Comparison of ENCODE assay signal across 8 cellular contexts in the genomic region with DNA sequence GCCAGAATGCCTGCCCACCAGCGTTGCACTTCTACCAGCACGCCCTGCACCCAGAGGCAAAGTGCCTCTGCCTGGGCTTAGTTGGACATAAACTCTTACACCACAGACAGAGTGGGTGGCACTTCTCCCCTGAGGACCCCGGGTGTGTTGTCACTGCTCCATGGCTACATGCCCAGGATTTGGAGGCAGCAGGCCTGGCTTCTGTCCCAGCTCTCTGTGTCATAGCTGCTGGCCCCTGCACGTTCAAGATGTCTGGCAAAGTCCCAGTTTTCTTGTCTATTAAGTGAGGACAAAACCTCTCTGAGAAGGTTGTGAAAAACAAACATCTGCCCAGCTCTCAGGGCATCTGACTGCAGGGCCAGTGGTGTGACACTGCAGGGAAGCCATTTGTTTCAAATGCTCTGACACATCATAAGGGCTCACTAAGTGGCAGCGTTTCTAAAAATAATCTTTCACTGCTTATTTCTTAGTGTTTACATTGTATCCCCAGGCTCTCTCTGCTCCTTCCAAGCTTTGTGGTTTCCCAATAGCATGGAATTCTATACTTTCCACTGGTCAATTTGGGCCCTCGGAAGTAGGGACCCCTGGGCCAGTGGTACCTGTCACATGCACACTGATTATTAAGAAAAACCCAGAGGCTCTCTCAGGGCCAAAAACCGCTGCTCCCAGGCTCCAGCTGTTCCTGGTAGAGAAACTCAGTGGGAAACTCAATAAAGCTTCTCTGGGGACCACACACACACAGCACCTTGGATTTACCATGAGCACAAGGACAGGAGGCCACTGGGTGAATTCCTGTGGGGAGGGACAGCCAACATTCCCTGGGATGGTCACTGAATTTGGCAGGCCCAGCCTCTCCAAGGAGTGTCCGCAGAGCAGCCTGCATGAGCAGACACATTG.
DNase-seq lines count a peak whose midpoint lies in the region; ATAC-seq and TF ChIP-seq lines count a peak whose summit lies in the region.

No MANE protein-coding gene starts in this region.

- no peak overlapping the region for H3K4me3 Mint-ChIP-seq in CD8-positive, alpha-beta memory T cell

- H4K8ac ChIP-seq in mesendoderm (ENCODE audit: low read depth, low read length) = no peak overlapping the region

- H3K4ac ChIP-seq in mesendoderm (ENCODE audit: low read depth, low read length) = no peak overlapping the region

- H3K4me1 ChIP-seq in mesendoderm (ENCODE audit: control insufficient read depth, low read depth, low read length) = peaks cover 6% of the 10 kb centered on the region
- H3K4me1 ChIP-seq in CD8-positive, alpha-beta memory T cell (ENCODE audit: insufficient read depth, low read length) = no peaks in the 10 kb centered on the region

- H3K4me3 ChIP-seq in coronary artery (peak overlapping the region; percentile 26), mesendoderm (ENCODE audit: low read length) (no peak overlapping the region)
- H3K4me3 ChIP-seq in CD8-positive, alpha-beta memory T cell (ENCODE audit: low read length) = no peak overlapping the region

- H3K4me2 ChIP-seq in mesendoderm (ENCODE audit: low read length) = no peak overlapping the region

- H3K79me2 ChIP-seq in mesendoderm (ENCODE audit: control insufficient read depth, insufficient read depth, low read length) = no peaks in the 10 kb centered on the region

- H3K18ac ChIP-seq in mesendoderm (ENCODE audit: low read length) = no peak overlapping the region

- H3K27ac Mint-ChIP-seq in CD8-positive, alpha-beta memory T cell = no peak overlapping the region

- no peak for TF ChIP-seq CTCF in coronary artery (IDR thresholded peaks at IDR 0.05)

- H3K9ac ChIP-seq in mesendoderm (ENCODE audit: low read length) = no peak overlapping the region

- CTCF ChIA-PET in CD8-positive, alpha-beta memory T cell (lab: Charles Lee) = interaction anchor here (1.3 to 1.7 kb wide), 2 partner anchors 11 to 16 kb away, joined by 3 to 5 read pairs; no protein-coding TSS in a partner anchor

- H3K56ac ChIP-seq in mesendoderm (ENCODE audit: low read length) = peak overlapping the region; percentile 15

- H3K9me3 Mint-ChIP-seq in CD8-positive, alpha-beta memory T cell = no peaks in the 10 kb centered on the region

- ATAC-seq in GM18909 (IDR thresholded peaks at IDR 0.05; ENCODE audit: poor library complexity, unreplicated experiment) (no peak), GM21367 (IDR thresholded peaks at IDR 0.05; ENCODE audit: unreplicated experiment) (no peak)

- no peak overlapping the region for H4K5ac ChIP-seq in mesendoderm (ENCODE audit: low read length)

- no peaks in the 10 kb centered on the region for H3K79me1 ChIP-seq in mesendoderm (ENCODE audit: low read length)

- H3K27me3 Mint-ChIP-seq in CD8-positive, alpha-beta memory T cell = no peaks in the 10 kb centered on the region

- H3K9me3 ChIP-seq in CD8-positive, alpha-beta memory T cell (ENCODE audit: low read length) = no peaks in the 10 kb centered on the region

- peaks cover 0 to 15% (median 0%) of the 10 kb centered on the region in 3 donors for H3K36me3 Mint-ChIP-seq in CD8-positive, alpha-beta memory T cell

- no peaks in the 10 kb centered on the region for H3K36me3 ChIP-seq in mesendoderm (ENCODE audit: control insufficient read depth, insufficient read depth, low read length)
- H3K36me3 ChIP-seq in CD8-positive, alpha-beta memory T cell (ENCODE audit: insufficient read depth, low read length) = no peaks in the 10 kb centered on the region

- peak overlapping the region; percentile 83 for H3K23ac ChIP-seq in mesendoderm (ENCODE audit: low read length)

- H3K27me3 ChIP-seq in mesendoderm (ENCODE audit: insufficient read depth, low read length, poor library complexity) = no peaks in the 10 kb centered on the region
- H3K27me3 ChIP-seq in CD8-positive, alpha-beta memory T cell (ENCODE audit: insufficient read depth, low read length, poor library complexity, severe bottlenecking) = no peaks in the 10 kb centered on the region

- H2BK5ac ChIP-seq in mesendoderm (ENCODE audit: low read length) = no peak overlapping the region

- DNase-seq in GF-D8 (lab: John Stamatoyannopoulos, UW) (peak; percentile 75), NCI-H2196 treated with DMSO at 0.1 percent for 48 hours (lab: John Stamatoyannopoulos, UW; ENCODE audit: unreplicated experiment) (peak; percentile 85), coronary artery (ENCODE audit: low spot score) (peak; percentile 96), mesendoderm (no peak)
- DNase-seq in CD8-positive, alpha-beta memory T cell = no peak
- DNase-seq in NK-92 treated with Interleukin-12 subunit alpha and Interleukin-12 subunit beta, amount 100 ng/mL, for 24 hours (lab: John Stamatoyannopoulos, UW) = no peak

- H3K27ac ChIP-seq in coronary artery (peak overlapping the region; percentile 82 to 87), mesendoderm (ENCODE audit: low read depth, low read length) (no peak overlapping the region)
- H3K27ac ChIP-seq in CD8-positive, alpha-beta memory T cell (ENCODE audit: low read depth, low read length) = no peak overlapping the region

- H3K4me1 Mint-ChIP-seq in CD8-positive, alpha-beta memory T cell = no peaks in the 10 kb centered on the region

- no peak overlapping the region for H2BK120ac ChIP-seq in mesendoderm (ENCODE audit: low read depth, low read length)

- H2BK15ac ChIP-seq in mesendoderm (replicated peaks; ENCODE audit: low read depth) = no peak overlapping the region

- WGBS in mesendoderm (ENCODE audit: extremely low coverage, insufficient coverage, low lambda C conversion rate) = no CpG with 5 or more reads among the region's 8 CpGs

- POLR2A ChIA-PET in CD8-positive, alpha-beta memory T cell (lab: Charles Lee) = no interaction called here

- H2AK5ac ChIP-seq in mesendoderm (ENCODE audit: low read length) = peak overlapping the region; percentile 36

Comparison
In these comparisons a context has a peak if more than half of its experiments do, and no peak if none do; other contexts are left out.
1. DNase-seq: peak in GF-D8 (single experiment), NCI-H2196 treated with DMSO at 0.1 percent for 48 hours (single experiment) and coronary artery (single experiment); none in mesendoderm (single experiment), CD8-positive, alpha-beta memory T cell (0 of 5) and NK-92 treated with Interleukin-12 subunit alpha and Interleukin-12 subunit beta, amount 100 ng/mL, for 24 hours (single experiment).
2. H3K27ac ChIP-seq: peak in coronary artery (2 of 2); none in mesendoderm (single experiment) and CD8-positive, alpha-beta memory T cell (single experiment).